12 cellular contexts compared by ENCODE assay signal in the genomic region with DNA sequence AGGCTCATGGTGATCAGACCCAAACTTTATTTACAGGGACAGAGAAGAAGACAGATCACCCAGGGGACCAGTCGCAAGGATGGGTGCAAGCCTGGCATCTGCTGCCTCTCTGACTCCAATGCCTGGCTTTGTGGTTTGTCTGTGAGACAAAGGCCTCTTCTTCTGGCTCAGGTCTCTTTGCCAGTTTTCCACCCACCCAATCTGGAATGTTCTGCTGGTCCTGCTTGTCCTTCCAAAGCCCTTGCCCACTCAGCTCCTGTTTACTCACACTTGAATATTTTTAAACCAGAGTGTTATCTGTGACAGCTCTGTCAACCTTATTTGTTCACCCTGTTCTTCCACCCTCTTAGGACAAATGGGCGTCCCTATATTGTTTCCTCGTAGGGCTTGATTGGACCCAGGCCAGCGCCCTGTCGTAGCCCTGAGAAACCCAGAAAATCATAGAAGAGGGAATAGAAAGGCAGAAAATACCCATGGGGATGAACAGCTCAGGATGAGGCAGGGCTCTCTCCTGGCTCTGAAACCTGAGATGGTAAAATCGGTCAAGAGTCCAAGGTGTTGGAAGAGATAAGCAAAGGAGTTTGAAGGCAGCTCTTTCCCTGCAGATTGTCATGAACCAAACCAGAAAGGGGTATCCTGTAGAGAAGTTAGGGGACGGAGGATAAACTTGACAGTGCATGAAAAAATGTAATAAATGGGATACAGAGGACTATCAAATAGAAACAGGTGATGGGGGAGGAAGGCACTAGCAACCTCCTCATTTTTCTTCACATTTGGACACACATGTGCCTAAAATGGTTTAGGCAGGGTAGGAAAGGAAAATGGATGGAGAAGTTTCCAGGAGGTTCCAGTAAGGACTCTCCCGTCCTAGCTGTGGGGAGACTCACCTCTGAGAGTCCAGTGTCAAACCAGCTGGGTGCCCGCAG. TPM values are rescaled to one million over a fixed set of nuclear protein-coding genes. Genes with fewer than 3 reads are reported as not detected.
DNase-seq lines count a peak whose midpoint lies in the region; TF ChIP-seq lines count a peak whose summit lies in the region.
"Had no signal": no experiment of that assay in that cellular context is flagged by ENCODE, and none has a peak within 500 bp of the region (broad histone marks: within the 10 kb centered on the region; RNA-seq: fewer than 3 reads in every experiment).

No MANE protein-coding gene starts in this region.

- H3K36me3 Mint-ChIP-seq in CD8-positive, alpha-beta memory T cell = no peaks in the 10 kb centered on the region
- no peaks in the 10 kb centered on the region for H3K36me3 Mint-ChIP-seq in brain

- no peak for TF ChIP-seq CTCF in brain (conservative IDR thresholded peaks at IDR 0.05)
- no peak for TF ChIP-seq CTCF in retinal pigment epithelial cell (conservative IDR thresholded peaks at IDR 0.05; ENCODE audit: low read depth, low read length)

- CTCF ChIA-PET in CD8-positive, alpha-beta memory T cell (lab: Charles Lee) = interaction anchor here (1.2 kb wide), 1 partner anchor 13 kb away, joined by 5 read pairs; no protein-coding TSS in a partner anchor

- no peaks in the 10 kb centered on the region for H3K4me1 Mint-ChIP-seq in CD8-positive, alpha-beta memory T cell
- H3K4me1 Mint-ChIP-seq in brain = peaks cover 40% of the 10 kb centered on the region

- DNase-seq in CD8-positive, alpha-beta memory T cell = no peak
- DNase-seq in hypothalamus (lab: John Stamatoyannopoulos, UW) = peak in 43 of 51 donors; percentile 13 to 92 (median 68)
- DNase-seq in retinal pigment epithelial cell (ENCODE audit: low read depth) = no peak
- no peak for DNase-seq in T-helper 9 cell
- DNase-seq in SHP77 (lab: John Stamatoyannopoulos, UW) = no peak
- DNase-seq in activated CD4-positive, alpha-beta T cell treated with anti-CD3 and anti-CD28 coated beads for 4 hours = no peak
- no peak for DNase-seq in NOMO-1 (lab: John Stamatoyannopoulos, UW; ENCODE audit: unreplicated experiment in 2 of 2)
- DNase-seq: SIG-M5; stimulated activated naive CD4-positive, alpha-beta T cell treated with Interleukin-2 at 50 U/mL for 16 hours had no signal

- H3K36me3 ChIP-seq in CD8-positive, alpha-beta memory T cell (ENCODE audit: insufficient read depth, low read length) = no peaks in the 10 kb centered on the region
- H3K36me3 ChIP-seq: neutrophil had no signal

- peaks cover 6% of the 10 kb centered on the region for H3K27me3 ChIP-seq in CD8-positive, alpha-beta memory T cell (ENCODE audit: insufficient read depth, low read length, poor library complexity, severe bottlenecking)

- no peaks in the 10 kb centered on the region for H3K9me3 ChIP-seq in CD8-positive, alpha-beta memory T cell (ENCODE audit: low read length)
- H3K9me3 ChIP-seq: neutrophil had no signal

- H3K27me3 Mint-ChIP-seq in CD8-positive, alpha-beta memory T cell = peaks cover 25 to 49% of the 10 kb centered on the region in 2 donors
- H3K27me3 Mint-ChIP-seq in brain = peaks cover 16% of the 10 kb centered on the region

- H3K27ac Mint-ChIP-seq in CD8-positive, alpha-beta memory T cell = no peak overlapping the region
- peak overlapping the region; percentile 4 to 97 (median 96) for H3K27ac Mint-ChIP-seq in brain

- no peaks in the 10 kb centered on the region for H3K4me1 ChIP-seq in CD8-positive, alpha-beta memory T cell (ENCODE audit: insufficient read depth, low read length)

- H3K4me3 Mint-ChIP-seq in CD8-positive, alpha-beta memory T cell = no peak overlapping the region
- H3K4me3 Mint-ChIP-seq in brain = peak overlapping the region; percentile 21 to 89 (median 64)

- no peaks in the 10 kb centered on the region for H3K9me3 Mint-ChIP-seq in CD8-positive, alpha-beta memory T cell
- peaks cover 0 to 2% (median 0%) of the 10 kb centered on the region in 5 experiments for H3K9me3 Mint-ChIP-seq in brain

- peak overlapping the region; percentile 4 for H3K27ac ChIP-seq in CD8-positive, alpha-beta memory T cell (ENCODE audit: low read depth, low read length)
- H3K27ac ChIP-seq: KMS-11, neutrophil had no signal

- H3K4me3 ChIP-seq in CD8-positive, alpha-beta memory T cell (ENCODE audit: low read length) = no peak overlapping the region
- peak overlapping the region; percentile 41 for H3K4me3 ChIP-seq in retinal pigment epithelial cell (ENCODE audit: low read length)

- POLR2A ChIA-PET in CD8-positive, alpha-beta memory T cell (lab: Charles Lee) = no interaction called here

RNA-seq across cellular contexts. Expression of a gene that starts 0.7 kb away (rescaled TPM):
- total RNA-seq in CD8-positive, alpha-beta memory T cell = not detected
- not detected for polyA plus RNA-seq in CD8-positive, alpha-beta memory T cell
- 1,548 TPM for polyA plus RNA-seq in brain (ENCODE audit: insufficient read depth, low read depth, low replicate concordance)

RNA-seq across cellular contexts. Expression of a gene that starts 1.6 kb away (rescaled TPM):
- total RNA-seq in CD8-positive, alpha-beta memory T cell = not detected
- polyA plus RNA-seq in CD8-positive, alpha-beta memory T cell = not detected
- 4.3 TPM for polyA plus RNA-seq in brain (ENCODE audit: insufficient read depth, low read depth, low replicate concordance)

RNA-seq across cellular contexts. Expression of a gene that starts 7.8 kb away (rescaled TPM):
- total RNA-seq in CD8-positive, alpha-beta memory T cell = not detected
- polyA plus RNA-seq in CD8-positive, alpha-beta memory T cell = not detected
- polyA plus RNA-seq in brain (ENCODE audit: insufficient read depth, low read depth, low replicate concordance) = 9.1 TPM

RNA-seq across cellular contexts. Expression of a gene that starts 26.2 kb away (rescaled TPM):
- 10 to 100 TPM; 11.3 to 12.7 TPM for total RNA-seq in CD8-positive, alpha-beta memory T cell
- 2.4 TPM for polyA plus RNA-seq in CD8-positive, alpha-beta memory T cell
- 13.6 TPM for polyA plus RNA-seq in brain (ENCODE audit: insufficient read depth, low read depth, low replicate concordance)

RNA-seq across cellular contexts. Expression of a gene that starts 31.6 kb away (rescaled TPM):
- total RNA-seq in CD8-positive, alpha-beta memory T cell = 10 to 100 TPM; 36.7 to 44.3 TPM
- 24.7 TPM for polyA plus RNA-seq in CD8-positive, alpha-beta memory T cell
- polyA plus RNA-seq in brain (ENCODE audit: insufficient read depth, low read depth, low replicate concordance) = 54.4 TPM

Comparison
In these comparisons a context has a peak if more than half of its experiments do, and no peak if none do; other contexts are left out.
1. DNase-seq: peak in hypothalamus (43 of 51); none in CD8-positive, alpha-beta memory T cell (0 of 5), retinal pigment epithelial cell (single experiment), T-helper 9 cell (single experiment), SHP77 (0 of 2), activated CD4-positive, alpha-beta T cell treated with anti-CD3 and anti-CD28 coated beads for 4 hours (0 of 2) and NOMO-1 (0 of 2).
2. H3K27ac Mint-ChIP-seq: peak in brain (5 of 5); none in CD8-positive, alpha-beta memory T cell (0 of 8).
3. H3K4me3 Mint-ChIP-seq: peak in brain (5 of 5); none in CD8-positive, alpha-beta memory T cell (0 of 7).
4. RNA of a gene that starts 0.7 kb away (polyA plus RNA-seq): 1,548 TPM in brain (single experiment); not detected in CD8-positive, alpha-beta memory T cell (single experiment); every median in the first group is over 1,000 times any median in the second.
5. RNA of a gene that starts 7.8 kb away (polyA plus RNA-seq): 9.1 TPM in brain (single experiment); not detected in CD8-positive, alpha-beta memory T cell (single experiment); every median in the first group is over 10 times any median in the second.